ENCODE assay signal across 1 cellular context in the genomic region with DNA sequence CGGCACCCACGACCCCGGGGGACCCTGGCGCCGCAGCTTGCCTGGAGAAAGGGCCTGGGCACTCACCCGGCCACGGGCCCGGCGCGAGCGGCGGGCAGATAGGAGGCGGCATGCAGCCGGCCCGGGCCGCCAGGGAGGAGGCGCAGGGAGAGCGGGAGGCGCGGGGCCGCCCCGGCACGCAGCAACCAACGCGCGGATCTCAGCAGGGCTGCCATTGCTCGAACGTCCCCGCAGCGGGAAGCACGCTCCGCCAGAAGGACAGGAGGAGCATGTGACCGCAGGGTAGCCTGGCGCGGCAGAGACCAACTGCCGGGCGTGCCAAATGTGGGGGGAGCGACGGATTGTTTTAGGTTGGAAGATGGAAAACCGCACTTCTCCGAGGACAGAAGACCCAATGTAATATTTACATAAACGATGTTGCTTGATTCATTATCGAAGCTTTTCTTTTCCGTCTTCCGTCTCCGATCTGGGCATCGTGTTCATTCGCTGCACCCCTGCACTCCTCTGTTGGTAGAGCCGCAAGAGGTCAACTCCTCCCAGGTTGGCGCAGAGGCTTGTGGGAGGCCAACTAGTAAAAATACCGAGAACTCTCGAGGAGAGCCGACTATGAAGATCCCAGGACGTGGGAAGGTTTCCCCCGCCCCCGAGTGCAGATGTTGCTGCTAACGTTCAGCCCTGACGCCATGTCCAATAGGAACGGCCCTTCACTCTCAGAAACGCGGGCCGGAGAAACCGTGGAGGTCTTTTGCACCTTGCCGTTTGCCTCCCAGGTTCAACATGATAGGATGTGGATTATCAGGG.
TF ChIP-seq lines count a peak whose summit lies in the region.

LRPPRC (minus strand) TSS at position 257 of the 801 bp plus-strand sequence; CDS start at position 215, 42 bp downstream.

TF ChIP-seq in GM12878, 131 proteins besides CTCF, POLR2A, EP300 and RAD21 (continued from another document and continues in another):
- TF ChIP-seq, protein P1, sequence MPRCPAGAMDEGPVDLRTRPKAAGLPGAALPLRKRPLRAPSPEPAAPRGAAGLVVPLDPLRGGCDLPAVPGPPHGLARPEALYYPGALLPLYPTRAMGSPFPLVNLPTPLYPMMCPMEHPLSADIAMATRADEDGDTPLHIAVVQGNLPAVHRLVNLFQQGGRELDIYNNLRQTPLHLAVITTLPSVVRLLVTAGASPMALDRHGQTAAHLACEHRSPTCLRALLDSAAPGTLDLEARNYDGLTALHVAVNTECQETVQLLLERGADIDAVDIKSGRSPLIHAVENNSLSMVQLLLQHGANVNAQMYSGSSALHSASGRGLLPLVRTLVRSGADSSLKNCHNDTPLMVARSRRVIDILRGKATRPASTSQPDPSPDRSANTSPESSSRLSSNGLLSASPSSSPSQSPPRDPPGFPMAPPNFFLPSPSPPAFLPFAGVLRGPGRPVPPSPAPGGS (IDR thresholded peaks at IDR 0.05; ENCODE audit: borderline replicate concordance, insufficient read depth, low read depth, low read length, poor library complexity, severe bottlenecking) = no peak
- peak; percentile 76 for TF ChIP-seq SMARCA5 (IDR thresholded peaks at IDR 0.05)
- 0 out of 2 replicates have a peak, but pooled peaks have one; percentile 54 for TF ChIP-seq CBX5 (IDR thresholded peaks at IDR 0.05; ENCODE audit: low read depth)
- TF ChIP-seq RUNX3 (IDR thresholded peaks at IDR 0.05; ENCODE audit: low read length) = peak; percentile 87
- TF ChIP-seq MYB (IDR thresholded peaks at IDR 0.05; ENCODE audit: borderline replicate concordance, low read depth, low read length) = peak; percentile 12; the same call in 1 of the 2 replicates
- TF ChIP-seq, protein P2, sequence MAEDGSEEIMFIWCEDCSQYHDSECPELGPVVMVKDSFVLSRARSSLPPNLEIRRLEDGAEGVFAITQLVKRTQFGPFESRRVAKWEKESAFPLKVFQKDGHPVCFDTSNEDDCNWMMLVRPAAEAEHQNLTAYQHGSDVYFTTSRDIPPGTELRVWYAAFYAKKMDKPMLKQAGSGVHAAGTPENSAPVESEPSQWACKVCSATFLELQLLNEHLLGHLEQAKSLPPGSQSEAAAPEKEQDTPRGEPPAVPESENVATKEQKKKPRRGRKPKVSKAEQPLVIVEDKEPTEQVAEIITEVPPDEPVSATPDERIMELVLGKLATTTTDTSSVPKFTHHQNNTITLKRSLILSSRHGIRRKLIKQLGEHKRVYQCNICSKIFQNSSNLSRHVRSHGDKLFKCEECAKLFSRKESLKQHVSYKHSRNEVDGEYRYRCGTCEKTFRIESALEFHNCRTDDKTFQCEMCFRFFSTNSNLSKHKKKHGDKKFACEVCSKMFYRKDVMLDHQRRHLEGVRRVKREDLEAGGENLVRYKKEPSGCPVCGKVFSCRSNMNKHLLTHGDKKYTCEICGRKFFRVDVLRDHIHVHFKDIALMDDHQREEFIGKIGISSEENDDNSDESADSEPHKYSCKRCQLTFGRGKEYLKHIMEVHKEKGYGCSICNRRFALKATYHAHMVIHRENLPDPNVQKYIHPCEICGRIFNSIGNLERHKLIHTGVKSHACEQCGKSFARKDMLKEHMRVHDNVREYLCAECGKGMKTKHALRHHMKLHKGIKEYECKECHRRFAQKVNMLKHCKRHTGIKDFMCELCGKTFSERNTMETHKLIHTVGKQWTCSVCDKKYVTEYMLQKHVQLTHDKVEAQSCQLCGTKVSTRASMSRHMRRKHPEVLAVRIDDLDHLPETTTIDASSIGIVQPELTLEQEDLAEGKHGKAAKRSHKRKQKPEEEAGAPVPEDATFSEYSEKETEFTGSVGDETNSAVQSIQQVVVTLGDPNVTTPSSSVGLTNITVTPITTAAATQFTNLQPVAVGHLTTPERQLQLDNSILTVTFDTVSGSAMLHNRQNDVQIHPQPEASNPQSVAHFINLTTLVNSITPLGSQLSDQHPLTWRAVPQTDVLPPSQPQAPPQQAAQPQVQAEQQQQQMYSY (CRISPR knock-in tag; IDR thresholded peaks at IDR 0.05) = no peak
- peak; percentile 70 for TF ChIP-seq USF2 (IDR thresholded peaks at IDR 0.05; ENCODE audit: borderline replicate concordance, low read depth, low read length)
- TF ChIP-seq SMAD1 (IDR thresholded peaks at IDR 0.05; ENCODE audit: low read depth, partially characterized antibody) = no peak
- TF ChIP-seq WRNIP1 (IDR thresholded peaks at IDR 0.05; ENCODE audit: borderline replicate concordance, low read depth, low read length) = no peak
- peak; percentile 95; the same call in 1 of the 2 replicates for TF ChIP-seq ASH2L (IDR thresholded peaks at IDR 0.05; ENCODE audit: borderline replicate concordance, low read depth)
- TF ChIP-seq SUPT20H (IDR thresholded peaks at IDR 0.05; ENCODE audit: borderline replicate concordance, control insufficient read depth, low read depth, low read length) = no peak
- no peak for TF ChIP-seq JUNB (IDR thresholded peaks at IDR 0.05)
- no peak; the same call in none of the 2 replicates for TF ChIP-seq CREB1 (IDR thresholded peaks at IDR 0.05; ENCODE audit: low read depth)
- TF ChIP-seq HDAC2 (IDR thresholded peaks at IDR 0.05) = no peak
- peak; percentile 80; the same call in 1 of the 2 replicates for TF ChIP-seq PML (IDR thresholded peaks at IDR 0.05; ENCODE audit: low read length)
- no peak for TF ChIP-seq ZBED1 (IDR thresholded peaks at IDR 0.05; ENCODE audit: borderline replicate concordance)
- TF ChIP-seq MTA2 (IDR thresholded peaks at IDR 0.05; ENCODE audit: low read depth) = peak; percentile 95
- TF ChIP-seq STAT3 (IDR thresholded peaks at IDR 0.05; ENCODE audit: low read depth, low read length) = 0 out of 2 replicates have a peak, but pooled peaks have one; percentile 53
- TF ChIP-seq STAT1 (conservative IDR thresholded peaks at IDR 0.05) = peak; percentile 90; the same call in 1 of the 2 replicates
- peak; percentile 61 for TF ChIP-seq CREM (IDR thresholded peaks at IDR 0.05; ENCODE audit: low read depth)
- TF ChIP-seq, protein P3, sequence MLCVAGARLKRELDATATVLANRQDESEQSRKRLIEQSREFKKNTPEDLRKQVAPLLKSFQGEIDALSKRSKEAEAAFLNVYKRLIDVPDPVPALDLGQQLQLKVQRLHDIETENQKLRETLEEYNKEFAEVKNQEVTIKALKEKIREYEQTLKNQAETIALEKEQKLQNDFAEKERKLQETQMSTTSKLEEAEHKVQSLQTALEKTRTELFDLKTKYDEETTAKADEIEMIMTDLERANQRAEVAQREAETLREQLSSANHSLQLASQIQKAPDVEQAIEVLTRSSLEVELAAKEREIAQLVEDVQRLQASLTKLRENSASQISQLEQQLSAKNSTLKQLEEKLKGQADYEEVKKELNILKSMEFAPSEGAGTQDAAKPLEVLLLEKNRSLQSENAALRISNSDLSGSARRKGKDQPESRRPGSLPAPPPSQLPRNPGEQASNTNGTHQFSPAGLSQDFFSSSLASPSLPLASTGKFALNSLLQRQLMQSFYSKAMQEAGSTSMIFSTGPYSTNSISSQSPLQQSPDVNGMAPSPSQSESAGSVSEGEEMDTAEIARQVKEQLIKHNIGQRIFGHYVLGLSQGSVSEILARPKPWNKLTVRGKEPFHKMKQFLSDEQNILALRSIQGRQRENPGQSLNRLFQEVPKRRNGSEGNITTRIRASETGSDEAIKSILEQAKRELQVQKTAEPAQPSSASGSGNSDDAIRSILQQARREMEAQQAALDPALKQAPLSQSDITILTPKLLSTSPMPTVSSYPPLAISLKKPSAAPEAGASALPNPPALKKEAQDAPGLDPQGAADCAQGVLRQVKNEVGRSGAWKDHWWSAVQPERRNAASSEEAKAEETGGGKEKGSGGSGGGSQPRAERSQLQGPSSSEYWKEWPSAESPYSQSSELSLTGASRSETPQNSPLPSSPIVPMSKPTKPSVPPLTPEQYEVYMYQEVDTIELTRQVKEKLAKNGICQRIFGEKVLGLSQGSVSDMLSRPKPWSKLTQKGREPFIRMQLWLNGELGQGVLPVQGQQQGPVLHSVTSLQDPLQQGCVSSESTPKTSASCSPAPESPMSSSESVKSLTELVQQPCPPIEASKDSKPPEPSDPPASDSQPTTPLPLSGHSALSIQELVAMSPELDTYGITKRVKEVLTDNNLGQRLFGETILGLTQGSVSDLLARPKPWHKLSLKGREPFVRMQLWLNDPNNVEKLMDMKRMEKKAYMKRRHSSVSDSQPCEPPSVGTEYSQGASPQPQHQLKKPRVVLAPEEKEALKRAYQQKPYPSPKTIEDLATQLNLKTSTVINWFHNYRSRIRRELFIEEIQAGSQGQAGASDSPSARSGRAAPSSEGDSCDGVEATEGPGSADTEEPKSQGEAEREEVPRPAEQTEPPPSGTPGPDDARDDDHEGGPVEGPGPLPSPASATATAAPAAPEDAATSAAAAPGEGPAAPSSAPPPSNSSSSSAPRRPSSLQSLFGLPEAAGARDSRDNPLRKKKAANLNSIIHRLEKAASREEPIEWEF (IDR thresholded peaks at IDR 0.05; ENCODE audit: insufficient replicate concordance, low read depth, low read length) = no peak
- peak; percentile 67 for TF ChIP-seq HDAC6 (IDR thresholded peaks at IDR 0.05; ENCODE audit: unreplicated experiment)
- TF ChIP-seq SUZ12 (IDR thresholded peaks at IDR 0.05; ENCODE audit: unreplicated experiment) = no peak
- no peak for TF ChIP-seq RFX5 (IDR thresholded peaks at IDR 0.05; ENCODE audit: low read depth, low read length)
- TF ChIP-seq USF1 (IDR thresholded peaks at IDR 0.05; ENCODE audit: borderline replicate concordance, extremely low read length, insufficient read depth, low read depth, low read length) = peak; percentile 89
- no peak for TF ChIP-seq SRF (IDR thresholded peaks at IDR 0.05; ENCODE audit: low read depth in 2 of 2, low read length in 2 of 2)
- no peak for TF ChIP-seq CBX3 (IDR thresholded peaks at IDR 0.05; ENCODE audit: borderline replicate concordance, low read depth)
- TF ChIP-seq JUND (IDR thresholded peaks at IDR 0.05; ENCODE audit: low read depth, low read length) = peak; percentile 99
- TF ChIP-seq MYC (IDR thresholded peaks at IDR 0.05; ENCODE audit: insufficient read depth, insufficient read length, insufficient replicate concordance, low read length, severe bottlenecking) = peak; percentile 78
- no peak; the same call in 1 of the 2 replicates for TF ChIP-seq PAX8 (IDR thresholded peaks at IDR 0.05)
- no peak for TF ChIP-seq KAT2A (conservative IDR thresholded peaks at IDR 0.05; ENCODE audit: control insufficient read depth, low read depth, low read length)
- TF ChIP-seq, protein P4, sequence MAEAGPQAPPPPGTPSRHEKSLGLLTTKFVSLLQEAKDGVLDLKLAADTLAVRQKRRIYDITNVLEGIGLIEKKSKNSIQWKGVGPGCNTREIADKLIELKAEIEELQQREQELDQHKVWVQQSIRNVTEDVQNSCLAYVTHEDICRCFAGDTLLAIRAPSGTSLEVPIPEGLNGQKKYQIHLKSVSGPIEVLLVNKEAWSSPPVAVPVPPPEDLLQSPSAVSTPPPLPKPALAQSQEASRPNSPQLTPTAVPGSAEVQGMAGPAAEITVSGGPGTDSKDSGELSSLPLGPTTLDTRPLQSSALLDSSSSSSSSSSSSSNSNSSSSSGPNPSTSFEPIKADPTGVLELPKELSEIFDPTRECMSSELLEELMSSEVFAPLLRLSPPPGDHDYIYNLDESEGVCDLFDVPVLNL (IDR thresholded peaks at IDR 0.05; ENCODE audit: low read depth, low read length) = peak; percentile 48; the same call in 1 of the 2 replicates
- TF ChIP-seq RAD51 (IDR thresholded peaks at IDR 0.05) = peak; percentile 92
- TF ChIP-seq MEF2B (IDR thresholded peaks at IDR 0.05; ENCODE audit: partially characterized antibody, poor library complexity, severe bottlenecking) = no peak
- TF ChIP-seq POLR2AphosphoS2 (IDR thresholded peaks at IDR 0.05; ENCODE audit: low read depth, low read length) = 0 out of 2 replicates have a peak, but pooled peaks have one; percentile 52
- no peak for TF ChIP-seq ZNF384 (IDR thresholded peaks at IDR 0.05; ENCODE audit: borderline replicate concordance, low read depth, low read length)
- TF ChIP-seq SREBF1 (IDR thresholded peaks at IDR 0.05; ENCODE audit: low read length) = peak; percentile 98
- TF ChIP-seq SKIL (IDR thresholded peaks at IDR 0.05; ENCODE audit: low read depth, poor library complexity, severe bottlenecking) = peak; percentile 99
